Comparison of ENCODE assay signal across 7 cellular contexts in genomic region chr14:61144117-61145100, GRCh38.
DNase-seq lines count a peak whose midpoint lies in the region; ATAC-seq, FAIRE-seq and TF ChIP-seq lines count a peak whose summit lies in the region.
"Not testable (repeated sequence)": the region's sequence is repeated elsewhere in the genome, so short reads cannot be mapped to it uniquely, and the experiment has no call there.

No MANE protein-coding gene starts in this region.

- not testable (repeated sequence) for H3K36me3 Mint-ChIP-seq in astrocyte (ENCODE audit: low read depth, unreplicated experiment)

- TF ChIP-seq RAD21 in HepG2 (CRISPR knock-in tag; IDR thresholded peaks at IDR 0.05), result not testable (repeated sequence)

- DNase-seq in GM23248; HepG2 (ENCODE audit: low spot score); prostate gland (ENCODE audit: low spot score); thoracic aorta (ENCODE audit: low spot score): not testable (repeated sequence)
- peak; percentile 24 for DNase-seq in RPMI7951 (ENCODE audit: low read depth)
- peak; percentile 32 for DNase-seq in astrocyte (ENCODE audit: low read depth)

- peak overlapping the region; percentile 39 for H3K9ac ChIP-seq in GM23248
- H3K9ac ChIP-seq in astrocyte (ENCODE audit: low read length), result peak overlapping the region; percentile 52
- H3K9ac ChIP-seq in HepG2 (ENCODE audit: insufficient read depth, low read depth, low read length), result not testable (repeated sequence)

- H3K79me2 ChIP-seq in GM23248 (ENCODE audit: insufficient read depth); astrocyte (ENCODE audit: insufficient read depth, low read length); HepG2 (ENCODE audit: insufficient read depth, low read length): not testable (repeated sequence)

- TF ChIP-seq POLR2A in HepG2 (IDR thresholded peaks at IDR 0.05; ENCODE audit: insufficient read depth in 1 of 2, low read depth in 2 of 2, low read length in 2 of 2); prostate gland (IDR thresholded peaks at IDR 0.05): not testable (repeated sequence)

- H2AFZ ChIP-seq in GM23248; astrocyte (ENCODE audit: low read depth, low read length); HepG2 (ENCODE audit: low read length): not testable (repeated sequence)

- POLR2A ChIA-PET in HepG2 (lab: Yijun Ruan, JAX), result not testable (repeated sequence)

- not testable (repeated sequence) for TF ChIP-seq CTCF in astrocyte (IDR thresholded peaks at IDR 0.05; ENCODE audit: insufficient read depth, low read depth, low read length); HepG2 (CRISPR knock-in tag; IDR thresholded peaks at IDR 0.05); prostate gland (IDR thresholded peaks at IDR 0.05); thoracic aorta (IDR thresholded peaks at IDR 0.05)

- H3K36me3 ChIP-seq in GM23248 (ENCODE audit: low read depth); astrocyte (ENCODE audit: insufficient read depth, low read length); esophagus (ENCODE audit: control insufficient read depth in 2 of 2, insufficient read depth in 2 of 2, low read length in 1 of 2); HepG2 (replicated peaks in 1 of 2; ENCODE audit: control insufficient read depth in 1 of 2, insufficient read depth in 2 of 2, low read length in 2 of 2); prostate gland; thoracic aorta: not testable (repeated sequence)

- BruUV-seq in HepG2 (replicated peaks; lab: Mats Ljungman, UMichigan), result not testable (repeated sequence)

- CTCF ChIA-PET in HepG2 (lab: Yijun Ruan, JAX; ENCODE audit: low intra/inter-chr PET ratio, low total read pairs), result not testable (repeated sequence)

- not testable (repeated sequence) for H3K27me3 ChIP-seq in GM23248 (replicated peaks; ENCODE audit: insufficient read depth); astrocyte (ENCODE audit: insufficient read depth, low read length); esophagus (ENCODE audit: control insufficient read depth in 1 of 2, insufficient read depth in 2 of 2, low read length in 2 of 2); HepG2 (ENCODE audit: control insufficient read depth in 1 of 2, insufficient read depth in 2 of 2, low read length in 2 of 2); prostate gland (replicated peaks; ENCODE audit: insufficient read depth); thoracic aorta (replicated peaks; ENCODE audit: insufficient read depth)

- intact Hi-C loops in HepG2 (cut with micrococcal nuclease; ENCODE audit: unreplicated experiment); prostate gland (cut with DNase I): not testable (repeated sequence)

- H3K4me1 Mint-ChIP-seq in astrocyte (ENCODE audit: low read depth, unreplicated experiment), result peaks cover 29% of the 10 kb centered on the region

- not testable (repeated sequence) for H3K27me3 Mint-ChIP-seq in astrocyte (ENCODE audit: low read depth, unreplicated experiment)

- H3K27ac ChIP-seq in GM23248 (peak overlapping the region; percentile 91), astrocyte (ENCODE audit: low read depth, low read length) (peak overlapping the region; percentile 96), esophagus (ENCODE audit: low read depth in 2 of 2, low read length in 1 of 2) (peak overlapping the region; percentile 47 to 54), prostate gland (peak overlapping the region; percentile 52 to 74), thoracic aorta (peak overlapping the region; percentile 87 to 91)
- not testable (repeated sequence) for H3K27ac ChIP-seq in HepG2 (ENCODE audit: extremely low read length, insufficient read depth, low read length)

- in situ Hi-C loops in GM23248 (cut with MboI); HepG2 (cut with HindIII; ENCODE audit: extremely low pct_ligation_motif_present, low pct_unique_long_range_greater_than_20kb): not testable (repeated sequence)

- H3K9me3 ChIP-seq in GM23248 (ENCODE audit: low read depth); astrocyte (ENCODE audit: insufficient read depth, low read depth, low read length); esophagus (ENCODE audit: control insufficient read depth in 2 of 2, insufficient read depth in 1 of 2, low read depth in 1 of 2, low read length in 1 of 2); prostate gland; thoracic aorta: not testable (repeated sequence)
- H3K9me3 ChIP-seq in HepG2 (ENCODE audit: low read length), result peaks cover 31% of the 10 kb centered on the region

- ATAC-seq in HepG2; thoracic aorta (ENCODE audit: insufficient number of reproducible peaks, low FRiP score, low read depth): not testable (repeated sequence)

- not testable (repeated sequence) for H4K20me1 ChIP-seq in GM23248 (ENCODE audit: insufficient read depth); astrocyte (ENCODE audit: insufficient read depth, low read length); HepG2 (ENCODE audit: insufficient read depth, low read length)

- H3K4me1 ChIP-seq in GM23248 (ENCODE audit: insufficient read depth) (peaks cover 28% of the 10 kb centered on the region), astrocyte (ENCODE audit: insufficient read depth, low read length) (peaks cover 63% of the 10 kb centered on the region), HepG2 (ENCODE audit: insufficient read depth, low read length) (peaks cover 21% of the 10 kb centered on the region), thoracic aorta (ENCODE audit: control insufficient read depth in 1 of 2, low read depth in 2 of 2) (peaks cover 25 to 48% of the 10 kb centered on the region in 2 donors)
- not testable (repeated sequence) for H3K4me1 ChIP-seq in esophagus (ENCODE audit: control insufficient read depth in 2 of 2, insufficient read depth in 2 of 2, low read length in 1 of 2); prostate gland (replicated peaks)

- FAIRE-seq in astrocyte (lab: Jason Lieb, UNC); HepG2 (lab: Jason Lieb, UNC): not testable (repeated sequence)

- not testable (repeated sequence) for H3K4me3 Mint-ChIP-seq in astrocyte (ENCODE audit: unreplicated experiment)

- peaks cover 27% of the 10 kb centered on the region for H3K9me3 Mint-ChIP-seq in astrocyte (ENCODE audit: unreplicated experiment)

- peaks cover 40% of the 10 kb centered on the region for H3F3A ChIP-seq in GM23248 (ENCODE audit: insufficient read depth)

- not testable (repeated sequence) for H3K9me2 ChIP-seq in GM23248 (ENCODE audit: insufficient read depth)

- WGBS in GM23248 (ENCODE audit: low coverage in 1 of 2, low lambda C conversion rate in 2 of 2, missing lambda C conversion rate in 2 of 2), 2 experiments, result 97 to 98% methylated on average over 7 of the region's 7 CpGs
- 86% methylated on average over 7 of the region's 7 CpGs for WGBS in esophagus, 2 donors
- under 1% methylated on average over 6 of the region's 7 CpGs for WGBS in HepG2 (ENCODE audit: low lambda C conversion rate)
- whole genome bisulfite sequencing in prostate gland, result 89% methylated on average over 7 of the region's 7 CpGs

- not testable (repeated sequence) for H3K4me3 ChIP-seq in GM23248; astrocyte (ENCODE audit: insufficient read depth, low read depth, low read length); esophagus (ENCODE audit: low read depth in 1 of 2, low read length in 2 of 2); HepG2 (replicated peaks in 1 of 3; ENCODE audit: insufficient read depth in 1 of 3, low read depth in 2 of 3, low read length in 3 of 3); prostate gland; thoracic aorta

- not testable (repeated sequence) for H3K4me2 ChIP-seq in GM23248 (ENCODE audit: unreplicated experiment); HepG2 (ENCODE audit: low read depth, low read length)
- peak overlapping the region; percentile 24 for H3K4me2 ChIP-seq in astrocyte (ENCODE audit: low read length)

- TF ChIP-seq EP300 in HepG2 (IDR thresholded peaks at IDR 0.05; ENCODE audit: low read depth in 2 of 2, low read length in 2 of 2); HepG2 (CRISPR knock-in tag; IDR thresholded peaks at IDR 0.05; ENCODE audit: borderline replicate concordance): not testable (repeated sequence)

- H3K27ac Mint-ChIP-seq in astrocyte (ENCODE audit: unreplicated experiment), result not testable (repeated sequence)

TF ChIP-seq in HepG2, 621 proteins besides CTCF, POLR2A, EP300 and RAD21:
- TF ChIP-seq ZNF431 (CRISPR knock-in tag; IDR thresholded peaks at IDR 0.05; ENCODE audit: borderline replicate concordance, low read depth), result peak; percentile 81; the same call in 1 of the 2 replicates
